ENCODE assay signal across 28 cellular contexts in the genomic region with DNA sequence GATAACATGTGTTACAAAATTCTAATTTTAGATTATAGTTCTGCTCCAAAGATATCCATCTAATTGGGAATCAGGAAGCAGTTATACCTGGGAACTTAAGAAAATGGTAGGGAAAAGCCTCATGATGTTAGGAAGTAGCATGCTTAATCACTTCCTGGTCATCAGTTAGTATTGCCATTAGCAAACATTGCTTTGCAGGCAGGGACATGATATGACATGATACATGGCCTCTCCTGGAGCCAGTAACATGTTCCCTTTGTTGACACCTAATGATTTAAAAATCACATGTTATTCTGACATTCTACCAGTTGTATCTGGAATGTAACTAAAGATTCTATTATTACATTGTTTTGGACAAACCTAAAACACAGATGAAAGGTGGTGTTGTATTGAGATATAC.
"Had no signal": no experiment of that assay in that cellular context is flagged by ENCODE, and none has a peak within 500 bp of the region (broad histone marks: within the 10 kb centered on the region; RNA-seq: fewer than 3 reads in every experiment).

No MANE protein-coding gene starts in this region.

- H3K36me3 Mint-ChIP-seq: activated CD4-positive, alpha-beta memory T cell treated with anti-CD3 and anti-CD28 coated beads for 36 hours; activated CD8-positive, alpha-beta memory T cell treated with anti-CD3 and anti-CD28 coated beads, Interleukin-2, amount 10 ng/mL, durations not matched to agents 7 days and 5 days; activated naive CD4-positive, alpha-beta T cell treated with anti-CD3 and anti-CD28 coated beads, Interleukin-2, amount 10 ng/mL, durations not matched to agents 7 days and 5 days; activated naive CD4-positive, alpha-beta T cell treated with anti-CD3 and anti-CD28 coated beads, Interleukin-2, amount 50 U/mL, for 72 hours; activated naive CD8-positive, alpha-beta T cell treated with anti-CD3 and anti-CD28 coated beads, Interleukin-2, amount 10 ng/mL, durations not matched to agents 7 days and 5 days; brain had no signal

- H3K36me3 ChIP-seq: ascending aorta, esophagus muscularis mucosa, gastroesophageal sphincter, heart right ventricle had no signal

- H3K9me3 Mint-ChIP-seq: activated CD4-positive, alpha-beta T cell treated with anti-CD3 and anti-CD28 coated beads, Interleukin-2, amount 10 ng/mL, durations not matched to agents 24 days and 14 days; activated naive CD4-positive, alpha-beta T cell treated with anti-CD3 and anti-CD28 coated beads, Interleukin-2, amount 10 ng/mL, durations not matched to agents 7 days and 5 days; activated naive CD8-positive, alpha-beta T cell treated with anti-CD3 and anti-CD28 coated beads, Interleukin-2, amount 10 ng/mL, durations not matched to agents 7 days and 5 days had no signal

- DNase-seq: activated CD4-positive, alpha-beta memory T cell treated with anti-CD3 and anti-CD28 coated beads for 36 hours; activated CD4-positive, alpha-beta T cell treated with anti-CD3 and anti-CD28 coated beads for 36 hours; activated CD4-positive, alpha-beta T cell treated with anti-CD3 and anti-CD28 coated beads, Interleukin-2, amount 10 ng/mL, durations not matched to agents 24 days and 14 days; activated CD4-positive, CD25-positive, alpha-beta regulatory T cell; activated CD4-positive, CD25-positive, alpha-beta regulatory T cell treated with anti-CD3 and anti-CD28 coated beads, Interleukin-2, amount 50 U/mL, for 72 hours; activated CD8-positive, alpha-beta memory T cell treated with anti-CD3 and anti-CD28 coated beads, Interleukin-2, amount 10 ng/mL, durations not matched to agents 7 days and 5 days; activated CD8-positive, alpha-beta memory T cell treated with anti-CD3 and anti-CD28 coated beads, Interleukin-2, amount 50 U/mL, for 4 hours; activated CD8-positive, alpha-beta T cell treated with anti-CD3 and anti-CD28 coated beads, Interleukin-2, amount 10 ng/mL, durations not matched to agents 7 days and 5 days; activated gamma-delta T cell; activated naive CD4-positive, alpha-beta T cell; activated naive CD4-positive, alpha-beta T cell treated with anti-CD3 and anti-CD28 coated beads, Interleukin-2, amount 10 ng/mL, durations not matched to agents 7 days and 5 days; activated naive CD8-positive, alpha-beta T cell treated with anti-CD3 and anti-CD28 coated beads, Interleukin-2, amount 10 ng/mL, durations not matched to agents 7 days and 5 days; activated T-cell treated with anti-CD3 and anti-CD28 coated beads, Interleukin-2, amount 50 U/mL, for 24 hours; activated T-cell treated with anti-CD3 and anti-CD28 coated beads, Interleukin-2, amount 50 U/mL, for 72 hours; caudate nucleus; cortex of kidney; dermis blood vessel endothelial cell; effector CD4-positive, alpha-beta T cell; effector memory CD8-positive, alpha-beta T cell; foreskin melanocyte; heart right ventricle; T-helper 2 cell had no signal

- H3K9me3 ChIP-seq: ascending aorta, esophagus muscularis mucosa, gastroesophageal sphincter had no signal

- H3K27me3 Mint-ChIP-seq: activated CD4-positive, alpha-beta memory T cell treated with anti-CD3 and anti-CD28 coated beads for 36 hours; activated CD4-positive, alpha-beta T cell treated with anti-CD3 and anti-CD28 coated beads for 36 hours; activated CD4-positive, alpha-beta T cell treated with anti-CD3 and anti-CD28 coated beads, Interleukin-2, amount 10 ng/mL, durations not matched to agents 24 days and 14 days; activated CD8-positive, alpha-beta memory T cell treated with anti-CD3 and anti-CD28 coated beads, Interleukin-2, amount 10 ng/mL, durations not matched to agents 7 days and 5 days; activated naive CD4-positive, alpha-beta T cell treated with anti-CD3 and anti-CD28 coated beads, Interleukin-2, amount 10 ng/mL, durations not matched to agents 7 days and 5 days; activated naive CD8-positive, alpha-beta T cell treated with anti-CD3 and anti-CD28 coated beads, Interleukin-2, amount 10 ng/mL, durations not matched to agents 7 days and 5 days; activated T-cell treated with anti-CD3 and anti-CD28 coated beads, Interleukin-2, amount 50 U/mL, for 24 hours; brain; effector memory CD8-positive, alpha-beta T cell had no signal

- H3K4me1 Mint-ChIP-seq: activated CD4-positive, alpha-beta T cell treated with anti-CD3 and anti-CD28 coated beads for 36 hours; activated CD4-positive, alpha-beta T cell treated with anti-CD3 and anti-CD28 coated beads, Interleukin-2, amount 10 ng/mL, durations not matched to agents 24 days and 14 days; activated CD8-positive, alpha-beta memory T cell treated with anti-CD3 and anti-CD28 coated beads, Interleukin-2, amount 10 ng/mL, durations not matched to agents 7 days and 5 days; activated naive CD4-positive, alpha-beta T cell treated with anti-CD3 and anti-CD28 coated beads, Interleukin-2, amount 10 ng/mL, durations not matched to agents 7 days and 5 days; activated naive CD8-positive, alpha-beta T cell treated with anti-CD3 and anti-CD28 coated beads, Interleukin-2, amount 10 ng/mL, durations not matched to agents 7 days and 5 days; brain had no signal

- ATAC-seq: activated CD4-positive, alpha-beta T cell treated with anti-CD3 and anti-CD28 coated beads for 36 hours; activated CD8-positive, alpha-beta memory T cell treated with anti-CD3 and anti-CD28 coated beads, Interleukin-2, amount 10 ng/mL, durations not matched to agents 7 days and 5 days; activated CD8-positive, alpha-beta T cell treated with anti-CD3 and anti-CD28 coated beads, Interleukin-2, amount 10 ng/mL, durations not matched to agents 7 days and 5 days; activated naive CD4-positive, alpha-beta T cell treated with anti-CD3 and anti-CD28 coated beads, Interleukin-2, amount 50 U/mL, for 72 hours; activated T-cell treated with anti-CD3 and anti-CD28 coated beads, Interleukin-2, amount 50 U/mL, for 72 hours; effector memory CD8-positive, alpha-beta T cell; gastroesophageal sphincter; heart right ventricle had no signal

- H3K4me3 ChIP-seq: ascending aorta, esophagus muscularis mucosa, gastroesophageal sphincter, heart right ventricle had no signal

- FAIRE-seq: colon had no signal

- H3K27ac ChIP-seq: ascending aorta, esophagus muscularis mucosa, gastroesophageal sphincter, heart right ventricle had no signal

- H3K4me3 Mint-ChIP-seq: activated CD4-positive, alpha-beta memory T cell treated with anti-CD3 and anti-CD28 coated beads for 36 hours; activated CD4-positive, alpha-beta T cell treated with anti-CD3 and anti-CD28 coated beads for 36 hours; activated CD4-positive, alpha-beta T cell treated with anti-CD3 and anti-CD28 coated beads, Interleukin-2, amount 10 ng/mL, durations not matched to agents 24 days and 14 days; activated CD8-positive, alpha-beta memory T cell treated with anti-CD3 and anti-CD28 coated beads, Interleukin-2, amount 10 ng/mL, durations not matched to agents 7 days and 5 days; activated CD8-positive, alpha-beta T cell treated with anti-CD3 and anti-CD28 coated beads, Interleukin-2, amount 10 ng/mL, durations not matched to agents 7 days and 5 days; activated naive CD4-positive, alpha-beta T cell treated with anti-CD3 and anti-CD28 coated beads, Interleukin-2, amount 10 ng/mL, durations not matched to agents 7 days and 5 days; activated naive CD8-positive, alpha-beta T cell treated with anti-CD3 and anti-CD28 coated beads, Interleukin-2, amount 10 ng/mL, durations not matched to agents 7 days and 5 days; activated T-cell treated with anti-CD3 and anti-CD28 coated beads, Interleukin-2, amount 50 U/mL, for 24 hours; activated T-cell treated with anti-CD3 and anti-CD28 coated beads, Interleukin-2, amount 50 U/mL, for 72 hours; brain; effector memory CD8-positive, alpha-beta T cell had no signal

- H3K4me1 ChIP-seq: ascending aorta, esophagus muscularis mucosa, gastroesophageal sphincter, heart right ventricle had no signal

- H3K27me3 ChIP-seq: ascending aorta, esophagus muscularis mucosa, gastroesophageal sphincter, heart right ventricle had no signal

- H3K27ac Mint-ChIP-seq: activated CD4-positive, alpha-beta memory T cell treated with anti-CD3 and anti-CD28 coated beads for 36 hours; activated CD4-positive, alpha-beta T cell treated with anti-CD3 and anti-CD28 coated beads for 36 hours; activated CD4-positive, alpha-beta T cell treated with anti-CD3 and anti-CD28 coated beads, Interleukin-2, amount 10 ng/mL, durations not matched to agents 24 days and 14 days; activated CD8-positive, alpha-beta memory T cell treated with anti-CD3 and anti-CD28 coated beads, Interleukin-2, amount 10 ng/mL, durations not matched to agents 7 days and 5 days; activated CD8-positive, alpha-beta T cell treated with anti-CD3 and anti-CD28 coated beads, Interleukin-2, amount 10 ng/mL, durations not matched to agents 7 days and 5 days; activated naive CD4-positive, alpha-beta T cell treated with anti-CD3 and anti-CD28 coated beads, Interleukin-2, amount 10 ng/mL, durations not matched to agents 7 days and 5 days; activated naive CD4-positive, alpha-beta T cell treated with anti-CD3 and anti-CD28 coated beads, Interleukin-2, amount 50 U/mL, for 72 hours; activated naive CD8-positive, alpha-beta T cell treated with anti-CD3 and anti-CD28 coated beads, Interleukin-2, amount 10 ng/mL, durations not matched to agents 7 days and 5 days; activated T-cell treated with anti-CD3 and anti-CD28 coated beads, Interleukin-2, amount 50 U/mL, for 24 hours; activated T-cell treated with anti-CD3 and anti-CD28 coated beads, Interleukin-2, amount 50 U/mL, for 72 hours; brain; effector memory CD8-positive, alpha-beta T cell had no signal
